ENCODE assay signal across 17 cellular contexts in the genomic region with DNA sequence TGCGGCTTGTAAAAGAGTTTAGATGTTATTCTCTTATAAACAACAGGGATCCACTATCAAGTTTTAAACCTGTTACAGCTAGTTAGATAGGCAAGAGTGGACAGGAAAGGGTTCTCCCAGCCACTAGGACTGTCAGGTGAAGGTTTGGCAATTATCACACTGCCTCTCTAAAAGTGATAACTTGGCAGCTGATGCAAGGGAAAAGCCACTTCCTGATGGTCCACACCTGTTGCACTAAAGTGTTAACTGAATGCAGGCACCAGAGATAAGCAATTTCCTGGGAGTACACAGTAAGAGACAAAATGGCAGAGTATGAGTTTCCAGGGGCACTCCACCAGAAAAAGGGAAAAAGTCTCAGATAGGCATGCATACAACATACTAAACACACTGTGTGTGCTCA.
"Had no signal": no experiment of that assay in that cellular context is flagged by ENCODE, and none has a peak within 500 bp of the region (broad histone marks: within the 10 kb centered on the region; RNA-seq: fewer than 3 reads in every experiment).

No MANE protein-coding gene starts in this region.

- H3K4me3 ChIP-seq: breast epithelium, esophagus muscularis mucosa, pancreas, upper lobe of left lung had no signal

- H3K4me1 ChIP-seq: breast epithelium, esophagus muscularis mucosa, pancreas, upper lobe of left lung had no signal

- H3K27ac Mint-ChIP-seq: activated naive CD8-positive, alpha-beta T cell treated with anti-CD3 and anti-CD28 coated beads for 36 hours; stimulated activated naive CD8-positive, alpha-beta T cell treated with anti-CD3 and anti-CD28 coated beads, Interleukin-15, Interleukin-2, amounts not matched to agents 100 ng/mL and 50 ng/mL, for 24 hours had no signal

- ATAC-seq: left lobe of liver, pancreas had no signal

- H3K27me3 ChIP-seq: breast epithelium, esophagus muscularis mucosa, pancreas, upper lobe of left lung had no signal

- H3K4me3 Mint-ChIP-seq: activated naive CD8-positive, alpha-beta T cell treated with anti-CD3 and anti-CD28 coated beads for 36 hours; neural crest cell; stimulated activated naive CD8-positive, alpha-beta T cell treated with anti-CD3 and anti-CD28 coated beads, Interleukin-15, Interleukin-2, amounts not matched to agents 100 ng/mL and 50 ng/mL, for 24 hours had no signal

- DNase-seq: activated CD4-positive, alpha-beta T cell treated with anti-CD3 and anti-CD28 coated beads, Interleukin-2, amount 50 U/mL, for 48 hours; activated CD4-positive, CD25-positive, alpha-beta regulatory T cell treated with anti-CD3 and anti-CD28 coated beads, Interleukin-2, amount 50 U/mL, for 72 hours; activated gamma-delta T cell; activated naive CD8-positive, alpha-beta T cell treated with anti-CD3 and anti-CD28 coated beads for 36 hours; activated T-cell treated with anti-CD3 and anti-CD28 coated beads, Interleukin-2, amount 50 U/mL, for 48 hours; pancreas; stimulated activated CD4-positive, alpha-beta T cell treated with anti-CD3 and anti-CD28 coated beads, Interleukin-2, amount 100 ng/mL, for 48 hours; stimulated activated CD8-positive, alpha-beta memory T cell treated with anti-CD3 and anti-CD28 coated beads, Interleukin-4, amount 100 ng/mL, for 48 hours; T-helper 2 cell; upper lobe of left lung had no signal

- H3K36me3 ChIP-seq: breast epithelium, esophagus muscularis mucosa, pancreas, upper lobe of left lung had no signal

- H3K9me3 ChIP-seq: breast epithelium, pancreas, upper lobe of left lung had no signal

- H3K27me3 Mint-ChIP-seq: activated naive CD8-positive, alpha-beta T cell treated with anti-CD3 and anti-CD28 coated beads for 36 hours; stimulated activated naive CD8-positive, alpha-beta T cell treated with anti-CD3 and anti-CD28 coated beads, Interleukin-15, Interleukin-2, amounts not matched to agents 100 ng/mL and 50 ng/mL, for 24 hours had no signal

- FAIRE-seq: endometrium, islet of Langerhans, pancreas had no signal

- H3K27ac ChIP-seq: breast epithelium, esophagus muscularis mucosa, pancreas had no signal
